In genomic region chr18:48481092-48481491, GRCh38 we compare ENCODE assay signal across 23 cellular contexts. TPM values are rescaled to one million over a fixed set of nuclear protein-coding genes. Genes with fewer than 3 reads are reported as not detected.
DNase-seq lines count a peak whose midpoint lies in the region; ATAC-seq, FAIRE-seq and TF ChIP-seq lines count a peak whose summit lies in the region.
"Had no signal": no experiment of that assay in that cellular context is flagged by ENCODE, and none has a peak within 500 bp of the region (broad histone marks: within the 10 kb centered on the region; RNA-seq: fewer than 3 reads in every experiment).

No MANE protein-coding gene starts in this region.

- BruUV-seq in HepG2 (replicated peaks; lab: Mats Ljungman, UMichigan) = no TSS peak

- POLR2A ChIA-PET in HepG2 (lab: Yijun Ruan, JAX) = no interaction called here

- H3K27me3 Mint-ChIP-seq in activated T-cell treated with anti-CD3 and anti-CD28 coated beads, Interleukin-2, amount 50 U/mL, for 24 hours = peaks cover 23% of the 10 kb centered on the region

- H3K27me3 ChIP-seq in HepG2 (ENCODE audit: control insufficient read depth in 1 of 2, insufficient read depth in 2 of 2, low read length in 2 of 2) (no peaks in the 10 kb centered on the region), right lobe of liver (no peaks in the 10 kb centered on the region)
- H3K27me3 ChIP-seq: BLaER1 treated with 17β-estradiol and CSF1 and Interleukin-3, amounts not matched to agents 10 nM and 100 nM had no signal

- no peaks in the 10 kb centered on the region for H3K79me2 ChIP-seq in HepG2 (ENCODE audit: insufficient read depth, low read length)

- FAIRE-seq in HepG2 (lab: Jason Lieb, UNC) = peak; percentile 40
- FAIRE-seq: GM12878, GM19239, H54 had no signal

- no peak for TF ChIP-seq EP300 in HepG2 (IDR thresholded peaks at IDR 0.05; ENCODE audit: low read depth in 2 of 2, low read length in 2 of 2)
- no peak for TF ChIP-seq EP300 in HepG2 (CRISPR knock-in tag; IDR thresholded peaks at IDR 0.05; ENCODE audit: borderline replicate concordance)

- H3K27ac Mint-ChIP-seq in activated T-cell treated with anti-CD3 and anti-CD28 coated beads, Interleukin-2, amount 50 U/mL, for 24 hours = no peak overlapping the region
- H3K27ac Mint-ChIP-seq: B cell; CD4-positive, CD25-positive, alpha-beta regulatory T cell; CD8-positive, alpha-beta memory T cell; GM23338 had no signal

- TF ChIP-seq CTCF in HepG2 (CRISPR knock-in tag; IDR thresholded peaks at IDR 0.05) = no peak
- no peak for TF ChIP-seq CTCF in right lobe of liver (IDR thresholded peaks at IDR 0.05)

- no peak overlapping the region for H3K9ac ChIP-seq in HepG2 (ENCODE audit: insufficient read depth, low read depth, low read length)
- H3K9ac ChIP-seq: BLaER1 treated with 17β-estradiol and CSF1 and Interleukin-3, amounts not matched to agents 10 nM and 100 nM had no signal

- CTCF ChIA-PET in HepG2 (lab: Yijun Ruan, JAX; ENCODE audit: low intra/inter-chr PET ratio, low total read pairs) = no interaction called here

- no peak for ATAC-seq in HepG2
- no peak for ATAC-seq in right lobe of liver
- ATAC-seq in GM21381 (IDR thresholded peaks at IDR 0.05; ENCODE audit: unreplicated experiment) = no peak
- ATAC-seq: GM12878, GM23338 had no signal

- intact Hi-C loops in HepG2 (cut with micrococcal nuclease; ENCODE audit: unreplicated experiment) (no loop called here), right lobe of liver (cut with DNase I) (no loop called here)

- DNase-seq in HepG2 (ENCODE audit: low spot score) = no peak
- DNase-seq in right lobe of liver = no peak
- peak; percentile 73 for DNase-seq in MV-4-11 (lab: John Stamatoyannopoulos, UW)
- DNase-seq in OCI-M1 (lab: John Stamatoyannopoulos, UW) = peak; percentile 5
- DNase-seq in NCI-H748 (lab: John Stamatoyannopoulos, UW; ENCODE audit: unreplicated experiment) = no peak
- DNase-seq in activated T-cell treated with anti-CD3 and anti-CD28 coated beads, Interleukin-2, amount 50 U/mL, for 24 hours = no peak
- DNase-seq: CD4-positive, CD25-positive, alpha-beta regulatory T cell; CD8-positive, alpha-beta memory T cell; COR-L47; DMS 273 treated with DMSO at 0.1 percent for 48 hours; DMS53; DND-41; EL; HCEC 1CT; IMR-90 had no signal

- no peaks in the 10 kb centered on the region for H3K4me1 Mint-ChIP-seq in activated T-cell treated with anti-CD3 and anti-CD28 coated beads, Interleukin-2, amount 50 U/mL, for 24 hours (ENCODE audit: low read depth)
- H3K4me1 Mint-ChIP-seq: B cell; CD4-positive, CD25-positive, alpha-beta regulatory T cell; CD8-positive, alpha-beta memory T cell; GM23338 had no signal

- no peak overlapping the region for H2AFZ ChIP-seq in HepG2 (ENCODE audit: low read length)
- H2AFZ ChIP-seq: GM23338 had no signal

- H3K27ac ChIP-seq in HepG2 (ENCODE audit: extremely low read length, insufficient read depth, low read length) (no peak overlapping the region), right lobe of liver (no peak overlapping the region)
- H3K27ac ChIP-seq: BLaER1 treated with 17β-estradiol and CSF1 and Interleukin-3, amounts not matched to agents 10 nM and 100 nM; HL-60 had no signal

- H3K36me3 Mint-ChIP-seq in activated T-cell treated with anti-CD3 and anti-CD28 coated beads, Interleukin-2, amount 50 U/mL, for 24 hours (ENCODE audit: low read depth) = no peaks in the 10 kb centered on the region
- H3K36me3 Mint-ChIP-seq: CD4-positive, CD25-positive, alpha-beta regulatory T cell; CD8-positive, alpha-beta memory T cell had no signal

- H3K4me3 ChIP-seq in HepG2 (replicated peaks in 1 of 3; ENCODE audit: insufficient read depth in 1 of 3, low read depth in 2 of 3, low read length in 3 of 3) (no peak overlapping the region), right lobe of liver (no peak overlapping the region)
- H3K4me3 ChIP-seq: BLaER1 treated with 17β-estradiol and CSF1 and Interleukin-3, amounts not matched to agents 10 nM and 100 nM; GM12878; GM23338 had no signal

- H3K36me3 ChIP-seq in HepG2 (replicated peaks in 1 of 2; ENCODE audit: control insufficient read depth in 1 of 2, insufficient read depth in 2 of 2, low read length in 2 of 2) (no peaks in the 10 kb centered on the region), right lobe of liver (no peaks in the 10 kb centered on the region)
- H3K36me3 ChIP-seq: BLaER1 treated with 17β-estradiol and CSF1 and Interleukin-3, amounts not matched to agents 10 nM and 100 nM had no signal

- TF ChIP-seq POLR2A in HepG2 (IDR thresholded peaks at IDR 0.05; ENCODE audit: insufficient read depth in 1 of 2, low read depth in 2 of 2, low read length in 2 of 2) = no peak
- no peak for TF ChIP-seq POLR2A in right lobe of liver (IDR thresholded peaks at IDR 0.05)

- no peaks in the 10 kb centered on the region for H3K9me3 ChIP-seq in HepG2 (ENCODE audit: low read length)
- H3K9me3 ChIP-seq in right lobe of liver = no peaks in the 10 kb centered on the region

- peaks cover 20% of the 10 kb centered on the region for H3K4me1 ChIP-seq in HepG2 (ENCODE audit: insufficient read depth, low read length)
- peaks cover 0 to 4% (median under 1%) of the 10 kb centered on the region in 4 donors for H3K4me1 ChIP-seq in right lobe of liver
- H3K4me1 ChIP-seq: BLaER1 treated with 17β-estradiol and CSF1 and Interleukin-3, amounts not matched to agents 10 nM and 100 nM had no signal

- WGBS in HepG2 (ENCODE audit: low lambda C conversion rate) = 88% methylated on average over 2 of the region's 2 CpGs
- 64% methylated on average over 2 of the region's 2 CpGs for WGBS in right lobe of liver (ENCODE audit: insufficient coverage, low coverage, low lambda C conversion rate, missing lambda C conversion rate)

- H3K4me2 ChIP-seq in HepG2 (ENCODE audit: low read depth, low read length) = no peak overlapping the region
- H3K4me2 ChIP-seq: BLaER1 treated with 17β-estradiol and CSF1 and Interleukin-3, amounts not matched to agents 10 nM and 100 nM; GM23338 had no signal

- H3K4me3 Mint-ChIP-seq in activated T-cell treated with anti-CD3 and anti-CD28 coated beads, Interleukin-2, amount 50 U/mL, for 24 hours = no peak overlapping the region
- H3K4me3 Mint-ChIP-seq: B cell; CD4-positive, CD25-positive, alpha-beta regulatory T cell; CD8-positive, alpha-beta memory T cell; GM23338 had no signal

- TF ChIP-seq RAD21 in HepG2 (CRISPR knock-in tag; IDR thresholded peaks at IDR 0.05) = no peak

- H3K9me3 Mint-ChIP-seq in activated T-cell treated with anti-CD3 and anti-CD28 coated beads, Interleukin-2, amount 50 U/mL, for 24 hours = no peaks in the 10 kb centered on the region

- H4K20me1 ChIP-seq in HepG2 (ENCODE audit: insufficient read depth, low read length) = no peaks in the 10 kb centered on the region
- H4K20me1 ChIP-seq: BLaER1 treated with 17β-estradiol and CSF1 and Interleukin-3, amounts not matched to agents 10 nM and 100 nM had no signal

- in situ Hi-C loops in HepG2 (cut with HindIII; ENCODE audit: extremely low pct_ligation_motif_present, low pct_unique_long_range_greater_than_20kb) = no loop called here

TF ChIP-seq in HepG2, 621 proteins besides CTCF, POLR2A, EP300 and RAD21 (continues in another document):
- TF ChIP-seq ZNF12 (CRISPR knock-in tag; IDR thresholded peaks at IDR 0.05) (no peak), JUND (CRISPR knock-in tag; IDR thresholded peaks at IDR 0.05) (no peak), MTERF4 (CRISPR knock-in tag; IDR thresholded peaks at IDR 0.05) (no peak), HNRNPH1 (optimal IDR thresholded peaks at IDR 0.05; ENCODE audit: low read depth, low read length) (no peak), NRL (CRISPR knock-in tag; IDR thresholded peaks at IDR 0.05; ENCODE audit: borderline replicate concordance) (no peak), EHMT2 (IDR thresholded peaks at IDR 0.05; ENCODE audit: borderline replicate concordance, low read depth, low read length) (no peak), ZNF776 (CRISPR knock-in tag; IDR thresholded peaks at IDR 0.05) (no peak)

RNA-seq across cellular contexts. Expression of gene CTIF, which starts 57.7 kb away (rescaled TPM):
- total RNA-seq in HepG2 (2016; rRNA removed; fragmentation: Illumina TruSeq; extraction: Trizol) = 13.1 and 18.2 TPM in 2 replicates
- 4.1 and 4.9 TPM in 2 replicates for total RNA-seq in HepG2 (2016; cell fraction: cytosol; rRNA removed; fragmentation: Illumina TruSeq; extraction: Trizol; ENCODE audit: low read depth)
- 10.5 and 19.8 TPM in 2 replicates for total RNA-seq in HepG2 (2016; cell fraction: insoluble cytoplasmic fraction; rRNA removed; fragmentation: Illumina TruSeq; extraction: Trizol)
- total RNA-seq in HepG2 (2016; cell fraction: membrane; rRNA removed; fragmentation: Illumina TruSeq; extraction: Trizol) = 7.0 and 7.8 TPM in 2 replicates
- 22.7 and 28.6 TPM in 2 replicates for total RNA-seq in HepG2 (2016; cell fraction: nucleus; rRNA removed; fragmentation: Illumina TruSeq; extraction: Trizol)
- 22.1 and 28.0 TPM in 2 replicates for polyA plus RNA-seq in HepG2 (2011; rRNA removed)
- polyA plus RNA-seq in HepG2 (2011; cell fraction: cytosol; rRNA removed) = 5.6 and 9.5 TPM in 2 replicates
- polyA plus RNA-seq in HepG2 (2011; cell fraction: nucleus; rRNA removed) = 92.5 and 147 TPM in 2 replicates
- 14.2 and 17.3 TPM in 2 replicates for polyA plus RNA-seq in HepG2 (2012)
- 2.1 and 2.2 TPM in 2 replicates for polyA plus RNA-seq in HepG2 (2016; cell fraction: cytosol; fragmentation: Illumina TruSeq; extraction: Trizol; ENCODE audit: low read depth)
- 12.5 and 14.6 TPM in 2 replicates for polyA plus RNA-seq in HepG2 (2016; cell fraction: insoluble cytoplasmic fraction; fragmentation: Illumina TruSeq; extraction: Trizol; ENCODE audit: low read depth)
- polyA plus RNA-seq in HepG2 (2016; cell fraction: membrane; fragmentation: Illumina TruSeq; extraction: Trizol; ENCODE audit: low read depth) = 6.0 and 6.2 TPM in 2 replicates
- 62.2 and 63.8 TPM in 2 replicates for polyA plus RNA-seq in HepG2 (2016; cell fraction: nucleus; fragmentation: Illumina TruSeq; extraction: Trizol; ENCODE audit: insufficient read depth, low read depth)
- polyA minus RNA-seq in HepG2 (2011; rRNA and poly(A)+ RNA removed; ENCODE audit: low replicate concordance) = 14.1 and 41.2 TPM in 2 replicates
- 7.6 and 10.5 TPM in 2 replicates for polyA minus RNA-seq in HepG2 (2011; cell fraction: cytosol; rRNA and poly(A)+ RNA removed)
- 27.8 and 33.2 TPM in 2 replicates for polyA minus RNA-seq in HepG2 (2011; cell fraction: nucleus; rRNA and poly(A)+ RNA removed)
- 10 to 100 TPM; 29.0 to 60.6 (median 43.1) TPM for total RNA-seq in right lobe of liver

Comparison
In these comparisons a context has a peak if more than half of its experiments do, and no peak if none do; other contexts are left out.
1. DNase-seq: peak in MV-4-11 (single experiment) and OCI-M1 (single experiment); none in HepG2 (single experiment), right lobe of liver (0 of 3), NCI-H748 (single experiment) and activated T-cell treated with anti-CD3 and anti-CD28 coated beads, Interleukin-2, amount 50 U/mL, for 24 hours (single experiment).